16 cellular contexts compared by ENCODE assay signal in genomic region chr15:51505251-51505650, GRCh38.
A peak's percentile ranks its signal among the peaks of the same experiment; 100 is the strongest.
DNase-seq lines count a peak whose midpoint lies in the region; ATAC-seq and TF ChIP-seq lines count a peak whose summit lies in the region.
"Had no signal": no experiment of that assay in that cellular context is flagged by ENCODE, and none has a peak within 500 bp of the region (broad histone marks: within the 10 kb centered on the region; RNA-seq: fewer than 3 reads in every experiment).

No MANE protein-coding gene starts in this region.

- intact Hi-C loops in upper lobe of right lung (cut with DNase I): no loop called here

- no peaks in the 10 kb centered on the region for H3K9me3 ChIP-seq in upper lobe of right lung
- H3K9me3 ChIP-seq: BE2C, HAP-1 had no signal

- H3K27me3 ChIP-seq in upper lobe of right lung: no peaks in the 10 kb centered on the region
- H3K27me3 ChIP-seq: BE2C had no signal

- TF ChIP-seq CTCF in epithelial cell of esophagus (IDR thresholded peaks at IDR 0.05; ENCODE audit: insufficient read depth, low read depth, low read length, missing control alignments) (no peak), upper lobe of right lung (IDR thresholded peaks at IDR 0.05) (no peak)

- H3K36me3 ChIP-seq in upper lobe of right lung: peaks cover 6% of the 10 kb centered on the region
- H3K36me3 ChIP-seq: HAP-1 had no signal

- H3K4me1 ChIP-seq in upper lobe of right lung: no peaks in the 10 kb centered on the region
- H3K4me1 ChIP-seq: BE2C, HAP-1 had no signal

- H3K27ac ChIP-seq in upper lobe of right lung: no peak overlapping the region
- H3K27ac ChIP-seq: C4-2B had no signal

- ATAC-seq in upper lobe of right lung (peak; percentile 79), HG03442 (IDR thresholded peaks at IDR 0.05; ENCODE audit: unreplicated experiment) (no peak)
- ATAC-seq: CD8-positive, alpha-beta T cell had no signal

- H3K4me3 ChIP-seq in epithelial cell of esophagus (ENCODE audit: low read length) (no peak overlapping the region), upper lobe of right lung (no peak overlapping the region)
- H3K4me3 ChIP-seq: HAP-1 had no signal

- in situ Hi-C loops in ACHN (cut with HindIII; ENCODE audit: low pct_ligation_motif_present, low pct_unique_long_range_greater_than_20kb, low sequenced_read_pairs): no loop called here

- DNase-seq in SIG-M5 treated with dmso at 0.1 percent for 504 hours (lab: John Stamatoyannopoulos, UW; ENCODE audit: unreplicated experiment) (peak; percentile 9), SIG-M5 (lab: John Stamatoyannopoulos, UW) (no peak), NCI-H82 (lab: John Stamatoyannopoulos, UW) (peak; percentile 40), epithelial cell of esophagus (ENCODE audit: low read depth) (peak; percentile 8), upper lobe of right lung (no peak), ACHN (no peak), T-helper 2 cell (no peak)
- DNase-seq: BE2C; CD8-positive, alpha-beta T cell; COR-L47; DMS153; DMS79 treated with DMSO at 0.1 percent for 48 hours; EL had no signal

Comparison
In these comparisons a context has a peak if more than half of its experiments do, and no peak if none do; other contexts are left out.
1. DNase-seq: peak in SIG-M5 treated with dmso at 0.1 percent for 504 hours (single experiment), NCI-H82 (single experiment) and epithelial cell of esophagus (single experiment); none in SIG-M5 (single experiment), upper lobe of right lung (single experiment), ACHN (single experiment) and T-helper 2 cell (0 of 5).